15 cellular contexts compared by ENCODE assay signal in the genomic region with DNA sequence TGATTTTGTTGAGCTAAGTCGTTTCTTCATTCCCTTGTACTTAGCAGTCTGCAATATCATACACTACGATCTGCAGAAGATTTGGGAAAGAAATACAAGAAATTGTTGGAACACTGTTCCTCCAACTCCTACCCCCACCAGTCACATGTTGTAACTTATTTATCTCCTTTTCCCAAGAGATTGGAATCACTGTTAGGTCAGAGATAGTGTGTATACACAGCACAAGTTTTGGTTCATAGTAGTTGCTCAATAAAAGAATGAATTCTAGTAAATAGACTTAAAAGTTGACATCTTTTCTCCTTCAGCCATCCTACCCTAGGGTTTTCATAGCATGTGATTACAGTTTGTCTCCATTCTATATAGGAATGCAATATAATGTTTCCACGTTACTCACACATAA.
"Had no signal": no experiment of that assay in that cellular context is flagged by ENCODE, and none has a peak within 500 bp of the region (broad histone marks: within the 10 kb centered on the region; RNA-seq: fewer than 3 reads in every experiment).

No MANE protein-coding gene starts in this region.

- ATAC-seq: left colon; left ventricle myocardium superior; naive thymus-derived CD4-positive, alpha-beta T cell had no signal

- H3K36me3 ChIP-seq: esophagus muscularis mucosa, right atrium auricular region, sigmoid colon had no signal

- H3K27me3 Mint-ChIP-seq: naive thymus-derived CD4-positive, alpha-beta T cell had no signal

- H3K27ac Mint-ChIP-seq: nephron progenitor cell had no signal

- H3K4me3 Mint-ChIP-seq: nephron progenitor cell had no signal

- DNase-seq: effector CD8-positive, alpha-beta T cell; head of caudate nucleus; left colon; left ventricle myocardium superior; naive thymus-derived CD4-positive, alpha-beta T cell; nephron progenitor cell; sigmoid colon; stimulated activated CD4-positive, alpha-beta T cell treated with anti-CD3 and anti-CD28 coated beads, Interleukin-2, amount 100 ng/mL, for 24 hours; stimulated activated naive CD4-positive, alpha-beta T cell had no signal

- H3K4me3 ChIP-seq: coronary artery, esophagus muscularis mucosa, hepatocyte, right atrium auricular region, sigmoid colon, skin epidermis had no signal

- H3K27ac ChIP-seq: coronary artery, esophagus muscularis mucosa, foreskin keratinocyte, hepatocyte, right atrium auricular region, sigmoid colon, skin epidermis had no signal

- H3K27me3 ChIP-seq: esophagus muscularis mucosa, foreskin keratinocyte, hepatocyte, right atrium auricular region, sigmoid colon had no signal
